2 cellular contexts compared by ENCODE assay signal in the genomic region with DNA sequence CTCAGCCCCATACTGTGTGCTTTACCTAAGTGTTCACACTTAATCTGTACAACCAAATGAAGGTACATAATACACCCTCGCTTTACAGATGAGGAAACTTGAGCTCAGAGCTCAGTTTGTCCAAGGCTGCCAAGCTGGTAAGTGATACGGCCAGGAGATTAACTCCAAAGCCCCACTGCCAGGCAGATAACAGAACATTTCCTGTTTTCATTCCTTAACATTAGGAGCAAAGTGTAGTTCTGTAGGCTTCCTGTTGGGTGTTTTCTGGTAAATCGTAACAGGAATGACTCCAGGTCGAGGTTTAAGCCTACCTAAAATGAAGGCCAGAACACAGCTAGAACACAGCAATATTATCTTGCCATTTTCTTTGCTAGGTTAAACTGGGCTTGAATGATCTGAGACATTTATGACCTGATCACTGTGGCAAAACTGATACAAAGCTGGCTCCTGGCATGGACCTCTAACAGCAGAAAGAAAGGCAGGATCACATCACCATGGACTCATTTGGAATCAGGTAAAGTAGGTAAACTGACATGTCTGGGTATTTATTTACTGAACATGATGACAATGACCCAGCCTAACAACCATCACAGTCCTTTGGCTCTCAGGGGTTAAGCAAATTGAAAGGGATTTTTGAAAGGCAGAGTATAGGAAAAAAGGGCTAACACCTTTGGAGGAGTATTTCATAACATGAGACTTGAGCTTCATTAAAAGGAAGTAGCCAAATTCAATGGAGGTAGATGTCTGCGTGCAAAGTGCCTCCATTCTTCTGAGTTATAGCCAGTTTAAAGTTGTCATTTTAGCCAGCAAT.
A peak's percentile ranks its signal among the peaks of the same experiment; 100 is the strongest.
TF ChIP-seq lines count a peak whose summit lies in the region.

No MANE protein-coding gene starts in this region.

TF ChIP-seq in A549, 52 proteins besides CTCF, POLR2A, EP300 and RAD21:
- TF ChIP-seq, protein P1, sequence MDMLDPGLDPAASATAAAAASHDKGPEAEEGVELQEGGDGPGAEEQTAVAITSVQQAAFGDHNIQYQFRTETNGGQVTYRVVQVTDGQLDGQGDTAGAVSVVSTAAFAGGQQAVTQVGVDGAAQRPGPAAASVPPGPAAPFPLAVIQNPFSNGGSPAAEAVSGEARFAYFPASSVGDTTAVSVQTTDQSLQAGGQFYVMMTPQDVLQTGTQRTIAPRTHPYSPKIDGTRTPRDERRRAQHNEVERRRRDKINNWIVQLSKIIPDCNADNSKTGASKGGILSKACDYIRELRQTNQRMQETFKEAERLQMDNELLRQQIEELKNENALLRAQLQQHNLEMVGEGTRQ (IDR thresholded peaks at IDR 0.05) = no peak

TF ChIP-seq in HepG2, 621 proteins besides CTCF, POLR2A, EP300 and RAD21 (continues in another document):
- TF ChIP-seq, protein P2, sequence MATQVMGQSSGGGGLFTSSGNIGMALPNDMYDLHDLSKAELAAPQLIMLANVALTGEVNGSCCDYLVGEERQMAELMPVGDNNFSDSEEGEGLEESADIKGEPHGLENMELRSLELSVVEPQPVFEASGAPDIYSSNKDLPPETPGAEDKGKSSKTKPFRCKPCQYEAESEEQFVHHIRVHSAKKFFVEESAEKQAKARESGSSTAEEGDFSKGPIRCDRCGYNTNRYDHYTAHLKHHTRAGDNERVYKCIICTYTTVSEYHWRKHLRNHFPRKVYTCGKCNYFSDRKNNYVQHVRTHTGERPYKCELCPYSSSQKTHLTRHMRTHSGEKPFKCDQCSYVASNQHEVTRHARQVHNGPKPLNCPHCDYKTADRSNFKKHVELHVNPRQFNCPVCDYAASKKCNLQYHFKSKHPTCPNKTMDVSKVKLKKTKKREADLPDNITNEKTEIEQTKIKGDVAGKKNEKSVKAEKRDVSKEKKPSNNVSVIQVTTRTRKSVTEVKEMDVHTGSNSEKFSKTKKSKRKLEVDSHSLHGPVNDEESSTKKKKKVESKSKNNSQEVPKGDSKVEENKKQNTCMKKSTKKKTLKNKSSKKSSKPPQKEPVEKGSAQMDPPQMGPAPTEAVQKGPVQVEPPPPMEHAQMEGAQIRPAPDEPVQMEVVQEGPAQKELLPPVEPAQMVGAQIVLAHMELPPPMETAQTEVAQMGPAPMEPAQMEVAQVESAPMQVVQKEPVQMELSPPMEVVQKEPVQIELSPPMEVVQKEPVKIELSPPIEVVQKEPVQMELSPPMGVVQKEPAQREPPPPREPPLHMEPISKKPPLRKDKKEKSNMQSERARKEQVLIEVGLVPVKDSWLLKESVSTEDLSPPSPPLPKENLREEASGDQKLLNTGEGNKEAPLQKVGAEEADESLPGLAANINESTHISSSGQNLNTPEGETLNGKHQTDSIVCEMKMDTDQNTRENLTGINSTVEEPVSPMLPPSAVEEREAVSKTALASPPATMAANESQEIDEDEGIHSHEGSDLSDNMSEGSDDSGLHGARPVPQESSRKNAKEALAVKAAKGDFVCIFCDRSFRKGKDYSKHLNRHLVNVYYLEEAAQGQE (IDR thresholded peaks at IDR 0.05; ENCODE audit: borderline replicate concordance in 1 of 2, low read depth in 1 of 2, low read length in 2 of 2) = no peak
- TF ChIP-seq ATF1 (CRISPR knock-in tag; IDR thresholded peaks at IDR 0.05) = no peak
- TF ChIP-seq MAFG (CRISPR knock-in tag; IDR thresholded peaks at IDR 0.05) = no peak
- TF ChIP-seq ZNF441 (CRISPR knock-in tag; IDR thresholded peaks at IDR 0.05; ENCODE audit: borderline replicate concordance) = 0 out of 2 replicates have a peak, but pooled peaks have one; percentile 30
- no peak for TF ChIP-seq CC2D1A (CRISPR knock-in tag; IDR thresholded peaks at IDR 0.05)
- TF ChIP-seq ZNF652 (CRISPR knock-in tag; IDR thresholded peaks at IDR 0.05; ENCODE audit: borderline replicate concordance, low read depth) = peak; percentile 70
- TF ChIP-seq HDAC2 (CRISPR knock-in tag; IDR thresholded peaks at IDR 0.05) = peak; percentile 67
- TF ChIP-seq ZNF644 (CRISPR knock-in tag; IDR thresholded peaks at IDR 0.05; ENCODE audit: low read depth) = peak; percentile 19; the same call in 1 of the 2 replicates
- TF ChIP-seq ZMYM2 (CRISPR knock-in tag; IDR thresholded peaks at IDR 0.05) = 0 out of 2 replicates have a peak, but pooled peaks have one; percentile 13
- TF ChIP-seq, protein P3, sequence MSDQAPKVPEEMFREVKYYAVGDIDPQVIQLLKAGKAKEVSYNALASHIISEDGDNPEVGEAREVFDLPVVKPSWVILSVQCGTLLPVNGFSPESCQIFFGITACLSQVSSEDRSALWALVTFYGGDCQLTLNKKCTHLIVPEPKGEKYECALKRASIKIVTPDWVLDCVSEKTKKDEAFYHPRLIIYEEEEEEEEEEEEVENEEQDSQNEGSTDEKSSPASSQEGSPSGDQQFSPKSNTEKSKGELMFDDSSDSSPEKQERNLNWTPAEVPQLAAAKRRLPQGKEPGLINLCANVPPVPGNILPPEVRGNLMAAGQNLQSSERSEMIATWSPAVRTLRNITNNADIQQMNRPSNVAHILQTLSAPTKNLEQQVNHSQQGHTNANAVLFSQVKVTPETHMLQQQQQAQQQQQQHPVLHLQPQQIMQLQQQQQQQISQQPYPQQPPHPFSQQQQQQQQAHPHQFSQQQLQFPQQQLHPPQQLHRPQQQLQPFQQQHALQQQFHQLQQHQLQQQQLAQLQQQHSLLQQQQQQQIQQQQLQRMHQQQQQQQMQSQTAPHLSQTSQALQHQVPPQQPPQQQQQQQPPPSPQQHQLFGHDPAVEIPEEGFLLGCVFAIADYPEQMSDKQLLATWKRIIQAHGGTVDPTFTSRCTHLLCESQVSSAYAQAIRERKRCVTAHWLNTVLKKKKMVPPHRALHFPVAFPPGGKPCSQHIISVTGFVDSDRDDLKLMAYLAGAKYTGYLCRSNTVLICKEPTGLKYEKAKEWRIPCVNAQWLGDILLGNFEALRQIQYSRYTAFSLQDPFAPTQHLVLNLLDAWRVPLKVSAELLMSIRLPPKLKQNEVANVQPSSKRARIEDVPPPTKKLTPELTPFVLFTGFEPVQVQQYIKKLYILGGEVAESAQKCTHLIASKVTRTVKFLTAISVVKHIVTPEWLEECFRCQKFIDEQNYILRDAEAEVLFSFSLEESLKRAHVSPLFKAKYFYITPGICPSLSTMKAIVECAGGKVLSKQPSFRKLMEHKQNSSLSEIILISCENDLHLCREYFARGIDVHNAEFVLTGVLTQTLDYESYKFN (CRISPR knock-in tag; conservative IDR thresholded peaks at IDR 0.05) = peak; percentile 82
- no peak for TF ChIP-seq ZBTB42 (CRISPR knock-in tag; IDR thresholded peaks at IDR 0.05)
- TF ChIP-seq, protein P4, sequence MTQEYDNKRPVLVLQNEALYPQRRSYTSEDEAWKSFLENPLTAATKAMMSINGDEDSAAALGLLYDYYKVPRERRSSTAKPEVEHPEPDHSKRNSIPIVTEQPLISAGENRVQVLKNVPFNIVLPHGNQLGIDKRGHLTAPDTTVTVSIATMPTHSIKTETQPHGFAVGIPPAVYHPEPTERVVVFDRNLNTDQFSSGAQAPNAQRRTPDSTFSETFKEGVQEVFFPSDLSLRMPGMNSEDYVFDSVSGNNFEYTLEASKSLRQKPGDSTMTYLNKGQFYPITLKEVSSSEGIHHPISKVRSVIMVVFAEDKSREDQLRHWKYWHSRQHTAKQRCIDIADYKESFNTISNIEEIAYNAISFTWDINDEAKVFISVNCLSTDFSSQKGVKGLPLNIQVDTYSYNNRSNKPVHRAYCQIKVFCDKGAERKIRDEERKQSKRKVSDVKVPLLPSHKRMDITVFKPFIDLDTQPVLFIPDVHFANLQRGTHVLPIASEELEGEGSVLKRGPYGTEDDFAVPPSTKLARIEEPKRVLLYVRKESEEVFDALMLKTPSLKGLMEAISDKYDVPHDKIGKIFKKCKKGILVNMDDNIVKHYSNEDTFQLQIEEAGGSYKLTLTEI (CRISPR knock-in tag; conservative IDR thresholded peaks at IDR 0.05) = no peak
- peak; percentile 84 for TF ChIP-seq ETV5 (CRISPR knock-in tag; IDR thresholded peaks at IDR 0.05; ENCODE audit: borderline replicate concordance)
- 0 out of 2 replicates have a peak, but pooled peaks have one; percentile 53 for TF ChIP-seq ZNF543 (CRISPR knock-in tag; IDR thresholded peaks at IDR 0.05)
- TF ChIP-seq ZNF331 (CRISPR knock-in tag; IDR thresholded peaks at IDR 0.05) = no peak
- TF ChIP-seq, protein P5, sequence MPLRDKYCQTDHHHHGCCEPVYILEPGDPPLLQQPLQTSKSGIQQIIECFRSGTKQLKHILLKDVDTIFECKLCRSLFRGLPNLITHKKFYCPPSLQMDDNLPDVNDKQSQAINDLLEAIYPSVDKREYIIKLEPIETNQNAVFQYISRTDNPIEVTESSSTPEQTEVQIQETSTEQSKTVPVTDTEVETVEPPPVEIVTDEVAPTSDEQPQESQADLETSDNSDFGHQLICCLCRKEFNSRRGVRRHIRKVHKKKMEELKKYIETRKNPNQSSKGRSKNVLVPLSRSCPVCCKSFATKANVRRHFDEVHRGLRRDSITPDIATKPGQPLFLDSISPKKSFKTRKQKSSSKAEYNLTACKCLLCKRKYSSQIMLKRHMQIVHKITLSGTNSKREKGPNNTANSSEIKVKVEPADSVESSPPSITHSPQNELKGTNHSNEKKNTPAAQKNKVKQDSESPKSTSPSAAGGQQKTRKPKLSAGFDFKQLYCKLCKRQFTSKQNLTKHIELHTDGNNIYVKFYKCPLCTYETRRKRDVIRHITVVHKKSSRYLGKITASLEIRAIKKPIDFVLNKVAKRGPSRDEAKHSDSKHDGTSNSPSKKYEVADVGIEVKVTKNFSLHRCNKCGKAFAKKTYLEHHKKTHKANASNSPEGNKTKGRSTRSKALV (CRISPR knock-in tag; IDR thresholded peaks at IDR 0.05) = no peak
- TF ChIP-seq, protein P6, sequence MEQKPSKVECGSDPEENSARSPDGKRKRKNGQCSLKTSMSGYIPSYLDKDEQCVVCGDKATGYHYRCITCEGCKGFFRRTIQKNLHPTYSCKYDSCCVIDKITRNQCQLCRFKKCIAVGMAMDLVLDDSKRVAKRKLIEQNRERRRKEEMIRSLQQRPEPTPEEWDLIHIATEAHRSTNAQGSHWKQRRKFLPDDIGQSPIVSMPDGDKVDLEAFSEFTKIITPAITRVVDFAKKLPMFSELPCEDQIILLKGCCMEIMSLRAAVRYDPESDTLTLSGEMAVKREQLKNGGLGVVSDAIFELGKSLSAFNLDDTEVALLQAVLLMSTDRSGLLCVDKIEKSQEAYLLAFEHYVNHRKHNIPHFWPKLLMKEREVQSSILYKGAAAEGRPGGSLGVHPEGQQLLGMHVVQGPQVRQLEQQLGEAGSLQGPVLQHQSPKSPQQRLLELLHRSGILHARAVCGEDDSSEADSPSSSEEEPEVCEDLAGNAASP (CRISPR knock-in tag; IDR thresholded peaks at IDR 0.05; ENCODE audit: borderline replicate concordance) = 0 out of 2 replicates have a peak, but pooled peaks have one; percentile 4
- no peak for TF ChIP-seq TAF1 (CRISPR knock-in tag; IDR thresholded peaks at IDR 0.05)
- TF ChIP-seq JUND (CRISPR knock-in tag; IDR thresholded peaks at IDR 0.05) = no peak
- no peak for TF ChIP-seq DMAP1 (CRISPR knock-in tag; IDR thresholded peaks at IDR 0.05)
- TF ChIP-seq, protein P7, sequence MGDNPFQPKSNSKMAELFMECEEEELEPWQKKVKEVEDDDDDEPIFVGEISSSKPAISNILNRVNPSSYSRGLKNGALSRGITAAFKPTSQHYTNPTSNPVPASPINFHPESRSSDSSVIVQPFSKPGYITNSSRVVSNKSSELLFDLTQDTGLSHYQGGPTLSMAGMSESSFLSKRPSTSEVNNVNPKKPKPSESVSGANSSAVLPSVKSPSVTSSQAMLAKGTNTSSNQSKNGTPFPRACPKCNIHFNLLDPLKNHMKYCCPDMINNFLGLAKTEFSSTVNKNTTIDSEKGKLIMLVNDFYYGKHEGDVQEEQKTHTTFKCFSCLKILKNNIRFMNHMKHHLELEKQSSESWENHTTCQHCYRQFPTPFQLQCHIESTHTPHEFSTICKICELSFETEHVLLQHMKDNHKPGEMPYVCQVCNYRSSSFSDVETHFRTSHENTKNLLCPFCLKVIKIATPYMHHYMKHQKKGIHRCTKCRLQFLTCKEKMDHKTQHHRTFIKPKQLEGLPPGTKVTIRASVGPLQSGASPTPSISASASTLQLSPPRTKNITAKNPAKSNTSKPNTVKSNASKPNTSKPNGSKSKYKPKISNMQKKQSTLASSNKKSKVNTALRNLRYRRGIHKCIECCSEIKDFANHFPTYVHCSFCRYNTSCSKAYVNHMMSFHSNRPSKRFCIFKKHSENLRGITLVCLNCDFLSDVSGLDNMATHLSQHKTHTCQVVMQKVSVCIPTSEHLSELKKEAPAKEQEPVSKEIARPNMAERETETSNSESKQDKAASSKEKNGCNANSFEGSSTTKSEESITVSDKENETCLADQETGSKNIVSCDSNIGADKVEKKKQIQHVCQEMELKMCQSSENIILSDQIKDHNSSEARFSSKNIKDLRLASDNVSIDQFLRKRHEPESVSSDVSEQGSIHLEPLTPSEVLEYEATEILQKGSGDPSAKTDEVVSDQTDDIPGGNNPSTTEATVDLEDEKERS (CRISPR knock-in tag; IDR thresholded peaks at IDR 0.05) = peak; percentile 11; the same call in 1 of the 2 replicates
- TF ChIP-seq, protein P8, sequence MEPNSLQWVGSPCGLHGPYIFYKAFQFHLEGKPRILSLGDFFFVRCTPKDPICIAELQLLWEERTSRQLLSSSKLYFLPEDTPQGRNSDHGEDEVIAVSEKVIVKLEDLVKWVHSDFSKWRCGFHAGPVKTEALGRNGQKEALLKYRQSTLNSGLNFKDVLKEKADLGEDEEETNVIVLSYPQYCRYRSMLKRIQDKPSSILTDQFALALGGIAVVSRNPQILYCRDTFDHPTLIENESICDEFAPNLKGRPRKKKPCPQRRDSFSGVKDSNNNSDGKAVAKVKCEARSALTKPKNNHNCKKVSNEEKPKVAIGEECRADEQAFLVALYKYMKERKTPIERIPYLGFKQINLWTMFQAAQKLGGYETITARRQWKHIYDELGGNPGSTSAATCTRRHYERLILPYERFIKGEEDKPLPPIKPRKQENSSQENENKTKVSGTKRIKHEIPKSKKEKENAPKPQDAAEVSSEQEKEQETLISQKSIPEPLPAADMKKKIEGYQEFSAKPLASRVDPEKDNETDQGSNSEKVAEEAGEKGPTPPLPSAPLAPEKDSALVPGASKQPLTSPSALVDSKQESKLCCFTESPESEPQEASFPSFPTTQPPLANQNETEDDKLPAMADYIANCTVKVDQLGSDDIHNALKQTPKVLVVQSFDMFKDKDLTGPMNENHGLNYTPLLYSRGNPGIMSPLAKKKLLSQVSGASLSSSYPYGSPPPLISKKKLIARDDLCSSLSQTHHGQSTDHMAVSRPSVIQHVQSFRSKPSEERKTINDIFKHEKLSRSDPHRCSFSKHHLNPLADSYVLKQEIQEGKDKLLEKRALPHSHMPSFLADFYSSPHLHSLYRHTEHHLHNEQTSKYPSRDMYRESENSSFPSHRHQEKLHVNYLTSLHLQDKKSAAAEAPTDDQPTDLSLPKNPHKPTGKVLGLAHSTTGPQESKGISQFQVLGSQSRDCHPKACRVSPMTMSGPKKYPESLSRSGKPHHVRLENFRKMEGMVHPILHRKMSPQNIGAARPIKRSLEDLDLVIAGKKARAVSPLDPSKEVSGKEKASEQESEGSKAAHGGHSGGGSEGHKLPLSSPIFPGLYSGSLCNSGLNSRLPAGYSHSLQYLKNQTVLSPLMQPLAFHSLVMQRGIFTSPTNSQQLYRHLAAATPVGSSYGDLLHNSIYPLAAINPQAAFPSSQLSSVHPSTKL (CRISPR knock-in tag; IDR thresholded peaks at IDR 0.05) = peak; percentile 37; the same call in 1 of the 2 replicates
- no peak for TF ChIP-seq MTF1 (CRISPR knock-in tag; IDR thresholded peaks at IDR 0.05)
- TF ChIP-seq, protein P9, sequence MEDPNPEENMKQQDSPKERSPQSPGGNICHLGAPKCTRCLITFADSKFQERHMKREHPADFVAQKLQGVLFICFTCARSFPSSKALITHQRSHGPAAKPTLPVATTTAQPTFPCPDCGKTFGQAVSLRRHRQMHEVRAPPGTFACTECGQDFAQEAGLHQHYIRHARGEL (CRISPR knock-in tag; IDR thresholded peaks at IDR 0.05) = no peak
- 0 out of 2 replicates have a peak, but pooled peaks have one; percentile 55 for TF ChIP-seq SNAPC2 (CRISPR knock-in tag; IDR thresholded peaks at IDR 0.05)
